1 cellular context compared by ENCODE assay signal in genomic region chr14:63641473-63642228, GRCh38.
A peak's percentile ranks its signal among the peaks of the same experiment; 100 is the strongest.
TF ChIP-seq lines count a peak whose summit lies in the region.

Gene WDR89 (minus strand): TSS chr14:63641871. CDS start chr14:63599942, 41,929 bp downstream.

TF ChIP-seq in HEK293, 187 proteins besides CTCF, POLR2A, EP300 and RAD21 (continued from another document and continues in another):
- no peak for TF ChIP-seq ZNF488 (tag by site-specific recombination; IDR thresholded peaks at IDR 0.05)
- no peak for TF ChIP-seq ZNF555 (tag by site-specific recombination; conservative IDR thresholded peaks at IDR 0.05)
- no peak for TF ChIP-seq TCF7L2 (IDR thresholded peaks at IDR 0.05; ENCODE audit: borderline replicate concordance, low read depth, low read length)
- no peak for TF ChIP-seq ZNF677 (tag by site-specific recombination; IDR thresholded peaks at IDR 0.05)
- no peak for TF ChIP-seq RBAK (tag by site-specific recombination; IDR thresholded peaks at IDR 0.05)
- peak; percentile 74 for TF ChIP-seq SP3 (tag by site-specific recombination; IDR thresholded peaks at IDR 0.05)
- TF ChIP-seq, protein P1, sequence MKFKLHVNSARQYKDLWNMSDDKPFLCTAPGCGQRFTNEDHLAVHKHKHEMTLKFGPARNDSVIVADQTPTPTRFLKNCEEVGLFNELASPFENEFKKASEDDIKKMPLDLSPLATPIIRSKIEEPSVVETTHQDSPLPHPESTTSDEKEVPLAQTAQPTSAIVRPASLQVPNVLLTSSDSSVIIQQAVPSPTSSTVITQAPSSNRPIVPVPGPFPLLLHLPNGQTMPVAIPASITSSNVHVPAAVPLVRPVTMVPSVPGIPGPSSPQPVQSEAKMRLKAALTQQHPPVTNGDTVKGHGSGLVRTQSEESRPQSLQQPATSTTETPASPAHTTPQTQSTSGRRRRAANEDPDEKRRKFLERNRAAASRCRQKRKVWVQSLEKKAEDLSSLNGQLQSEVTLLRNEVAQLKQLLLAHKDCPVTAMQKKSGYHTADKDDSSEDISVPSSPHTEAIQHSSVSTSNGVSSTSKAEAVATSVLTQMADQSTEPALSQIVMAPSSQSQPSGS (tag by site-specific recombination; IDR thresholded peaks at IDR 0.05; ENCODE audit: low read depth), result no peak
- no peak for TF ChIP-seq ZFP3 (tag by site-specific recombination; IDR thresholded peaks at IDR 0.05; ENCODE audit: low read depth)
- no peak for TF ChIP-seq ZBTB48 (tag by site-specific recombination; IDR thresholded peaks at IDR 0.05)
- no peak for TF ChIP-seq ZNF214 (tag by site-specific recombination; IDR thresholded peaks at IDR 0.05; ENCODE audit: borderline replicate concordance)
- TF ChIP-seq ZNF341 (tag by site-specific recombination; IDR thresholded peaks at IDR 0.05; ENCODE audit: low read depth), result peak; percentile 58; the same call in 1 of the 2 replicates
- TF ChIP-seq ZNF274 (IDR thresholded peaks at IDR 0.05; ENCODE audit: low read length), result no peak
- no peak for TF ChIP-seq ZNF274 (tag by site-specific recombination; IDR thresholded peaks at IDR 0.05; ENCODE audit: borderline replicate concordance)
- TF ChIP-seq ZNF416 (tag by site-specific recombination; IDR thresholded peaks at IDR 0.05), result no peak
- no peak for TF ChIP-seq ELK4 (IDR thresholded peaks at IDR 0.05; ENCODE audit: borderline replicate concordance, low read depth, low read length)
- TF ChIP-seq ZSCAN23 (tag by site-specific recombination; IDR thresholded peaks at IDR 0.05), result no peak
- no peak; the same call in 1 of the 2 replicates for TF ChIP-seq SCRT1 (tag by site-specific recombination; IDR thresholded peaks at IDR 0.05; ENCODE audit: borderline replicate concordance)
- TF ChIP-seq KLF8 (tag by site-specific recombination; IDR thresholded peaks at IDR 0.05), result peak; percentile 74; the same call in 1 of the 2 replicates
- no peak for TF ChIP-seq ZNF747 (tag by site-specific recombination; IDR thresholded peaks at IDR 0.05)
- peak; percentile 72 for TF ChIP-seq ZNF121 (tag by site-specific recombination; IDR thresholded peaks at IDR 0.05)
- TF ChIP-seq, protein P2, sequence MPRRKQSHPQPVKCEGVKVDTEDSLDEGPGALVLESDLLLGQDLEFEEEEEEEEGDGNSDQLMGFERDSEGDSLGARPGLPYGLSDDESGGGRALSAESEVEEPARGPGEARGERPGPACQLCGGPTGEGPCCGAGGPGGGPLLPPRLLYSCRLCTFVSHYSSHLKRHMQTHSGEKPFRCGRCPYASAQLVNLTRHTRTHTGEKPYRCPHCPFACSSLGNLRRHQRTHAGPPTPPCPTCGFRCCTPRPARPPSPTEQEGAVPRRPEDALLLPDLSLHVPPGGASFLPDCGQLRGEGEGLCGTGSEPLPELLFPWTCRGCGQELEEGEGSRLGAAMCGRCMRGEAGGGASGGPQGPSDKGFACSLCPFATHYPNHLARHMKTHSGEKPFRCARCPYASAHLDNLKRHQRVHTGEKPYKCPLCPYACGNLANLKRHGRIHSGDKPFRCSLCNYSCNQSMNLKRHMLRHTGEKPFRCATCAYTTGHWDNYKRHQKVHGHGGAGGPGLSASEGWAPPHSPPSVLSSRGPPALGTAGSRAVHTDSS (tag by site-specific recombination; IDR thresholded peaks at IDR 0.05), result no peak
- 0 out of 2 replicates have a peak, but pooled peaks have one; percentile 2 for TF ChIP-seq ZBTB8A (tag by site-specific recombination; IDR thresholded peaks at IDR 0.05)
- no peak for TF ChIP-seq INSM2 (tag by site-specific recombination; IDR thresholded peaks at IDR 0.05)
- no peak; the same call in 1 of the 2 replicates for TF ChIP-seq ZNF501 (tag by site-specific recombination; IDR thresholded peaks at IDR 0.05)
- no peak for TF ChIP-seq ZNF473 (tag by site-specific recombination; IDR thresholded peaks at IDR 0.05)
- no peak for TF ChIP-seq ZNF221 (tag by site-specific recombination; IDR thresholded peaks at IDR 0.05; ENCODE audit: borderline replicate concordance)
- TF ChIP-seq ZNF292 (tag by site-specific recombination; IDR thresholded peaks at IDR 0.05; ENCODE audit: borderline replicate concordance, low read depth), result no peak
- no peak for TF ChIP-seq MYNN (tag by site-specific recombination; IDR thresholded peaks at IDR 0.05; ENCODE audit: borderline replicate concordance)
- no peak for TF ChIP-seq ZNF529 (tag by site-specific recombination; IDR thresholded peaks at IDR 0.05; ENCODE audit: insufficient replicate concordance)
- TF ChIP-seq ZNF654 (tag by site-specific recombination; IDR thresholded peaks at IDR 0.05; ENCODE audit: low read depth), result no peak
- TF ChIP-seq OSR2 (tag by site-specific recombination; IDR thresholded peaks at IDR 0.05), result no peak
- no peak for TF ChIP-seq PRDM2 (tag by site-specific recombination; IDR thresholded peaks at IDR 0.05; ENCODE audit: borderline replicate concordance)
- TF ChIP-seq BCL11B (tag by site-specific recombination; IDR thresholded peaks at IDR 0.05; ENCODE audit: low read depth), result no peak; the same call in none of the 2 replicates
- peak; percentile 73 for TF ChIP-seq ZNF24 (tag by site-specific recombination; IDR thresholded peaks at IDR 0.05)
- no peak for TF ChIP-seq ZNF157 (tag by site-specific recombination; IDR thresholded peaks at IDR 0.05)
- TF ChIP-seq, protein P3, sequence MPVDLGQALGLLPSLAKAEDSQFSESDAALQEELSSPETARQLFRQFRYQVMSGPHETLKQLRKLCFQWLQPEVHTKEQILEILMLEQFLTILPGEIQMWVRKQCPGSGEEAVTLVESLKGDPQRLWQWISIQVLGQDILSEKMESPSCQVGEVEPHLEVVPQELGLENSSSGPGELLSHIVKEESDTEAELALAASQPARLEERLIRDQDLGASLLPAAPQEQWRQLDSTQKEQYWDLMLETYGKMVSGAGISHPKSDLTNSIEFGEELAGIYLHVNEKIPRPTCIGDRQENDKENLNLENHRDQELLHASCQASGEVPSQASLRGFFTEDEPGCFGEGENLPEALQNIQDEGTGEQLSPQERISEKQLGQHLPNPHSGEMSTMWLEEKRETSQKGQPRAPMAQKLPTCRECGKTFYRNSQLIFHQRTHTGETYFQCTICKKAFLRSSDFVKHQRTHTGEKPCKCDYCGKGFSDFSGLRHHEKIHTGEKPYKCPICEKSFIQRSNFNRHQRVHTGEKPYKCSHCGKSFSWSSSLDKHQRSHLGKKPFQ (tag by site-specific recombination; IDR thresholded peaks at IDR 0.05), result peak; percentile 87
- no peak for TF ChIP-seq ZNF16 (tag by site-specific recombination; IDR thresholded peaks at IDR 0.05; ENCODE audit: low read depth)
- TF ChIP-seq, protein P4, sequence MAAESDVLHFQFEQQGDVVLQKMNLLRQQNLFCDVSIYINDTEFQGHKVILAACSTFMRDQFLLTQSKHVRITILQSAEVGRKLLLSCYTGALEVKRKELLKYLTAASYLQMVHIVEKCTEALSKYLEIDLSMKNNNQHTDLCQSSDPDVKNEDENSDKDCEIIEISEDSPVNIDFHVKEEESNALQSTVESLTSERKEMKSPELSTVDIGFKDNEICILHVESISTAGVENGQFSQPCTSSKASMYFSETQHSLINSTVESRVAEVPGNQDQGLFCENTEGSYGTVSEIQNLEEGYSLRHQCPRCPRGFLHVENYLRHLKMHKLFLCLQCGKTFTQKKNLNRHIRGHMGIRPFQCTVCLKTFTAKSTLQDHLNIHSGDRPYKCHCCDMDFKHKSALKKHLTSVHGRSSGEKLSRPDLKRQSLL (tag by site-specific recombination; IDR thresholded peaks at IDR 0.05), result no peak
- no peak for TF ChIP-seq ZNF521 (tag by site-specific recombination; IDR thresholded peaks at IDR 0.05)
- no peak for TF ChIP-seq ZNF335 (tag by site-specific recombination; conservative IDR thresholded peaks at IDR 0.05)
- TF ChIP-seq ZNF404 (tag by site-specific recombination; IDR thresholded peaks at IDR 0.05), result no peak
- TF ChIP-seq, protein P5, sequence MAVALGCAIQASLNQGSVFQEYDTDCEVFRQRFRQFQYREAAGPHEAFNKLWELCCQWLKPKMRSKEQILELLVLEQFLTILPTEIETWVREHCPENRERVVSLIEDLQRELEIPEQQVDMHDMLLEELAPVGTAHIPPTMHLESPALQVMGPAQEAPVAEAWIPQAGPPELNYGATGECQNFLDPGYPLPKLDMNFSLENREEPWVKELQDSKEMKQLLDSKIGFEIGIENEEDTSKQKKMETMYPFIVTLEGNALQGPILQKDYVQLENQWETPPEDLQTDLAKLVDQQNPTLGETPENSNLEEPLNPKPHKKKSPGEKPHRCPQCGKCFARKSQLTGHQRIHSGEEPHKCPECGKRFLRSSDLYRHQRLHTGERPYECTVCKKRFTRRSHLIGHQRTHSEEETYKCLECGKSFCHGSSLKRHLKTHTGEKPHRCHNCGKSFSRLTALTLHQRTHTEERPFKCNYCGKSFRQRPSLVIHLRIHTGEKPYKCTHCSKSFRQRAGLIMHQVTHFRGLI (tag by site-specific recombination; IDR thresholded peaks at IDR 0.05), result peak; percentile 57; the same call in 1 of the 2 replicates
- TF ChIP-seq ZNF132 (tag by site-specific recombination; IDR thresholded peaks at IDR 0.05; ENCODE audit: borderline replicate concordance), result no peak
- TF ChIP-seq EGR2 (tag by site-specific recombination; IDR thresholded peaks at IDR 0.05; ENCODE audit: low read depth), result no peak
- no peak for TF ChIP-seq ZNF350 (tag by site-specific recombination; IDR thresholded peaks at IDR 0.05)
- no peak for TF ChIP-seq ZBTB1 (tag by site-specific recombination; IDR thresholded peaks at IDR 0.05)
- peak; percentile 34; the same call in 1 of the 2 replicates for TF ChIP-seq GLIS1 (tag by site-specific recombination; IDR thresholded peaks at IDR 0.05)
- no peak for TF ChIP-seq ZNF311 (tag by site-specific recombination; IDR thresholded peaks at IDR 0.05; ENCODE audit: borderline replicate concordance)
